ENCODE assay signal across 4 cellular contexts in the genomic region with DNA sequence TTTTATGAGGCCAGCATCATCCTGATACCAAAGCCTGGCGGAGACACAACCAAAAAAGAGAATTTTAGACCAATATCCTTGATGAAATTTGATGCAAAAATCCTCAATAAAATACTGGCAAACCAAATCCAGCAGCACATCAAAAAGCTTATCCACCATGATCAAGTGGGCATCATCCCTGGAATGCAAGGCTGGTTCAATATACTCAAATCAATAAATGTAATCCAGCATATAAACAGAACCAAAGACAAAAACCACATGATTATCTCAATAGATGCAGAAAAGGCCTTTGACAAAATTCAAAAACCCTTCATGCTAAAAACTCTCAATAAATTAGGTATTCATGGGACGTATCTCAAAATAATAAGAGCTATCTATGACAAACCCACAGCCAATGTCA. TPM values are rescaled to one million over a fixed set of nuclear protein-coding genes. Genes with fewer than 3 reads are reported as not detected.
"Had no signal": no experiment of that assay in that cellular context is flagged by ENCODE, and none has a peak within 500 bp of the region (broad histone marks: within the 10 kb centered on the region; RNA-seq: fewer than 3 reads in every experiment).

No MANE protein-coding gene starts in this region.

RNA-seq across cellular contexts. Expression of a gene that starts 48.2 kb away (rescaled TPM):
- total RNA-seq: HepG2, HT-29, HT1080, IMR-90 had no signal
- polyA plus RNA-seq: HepG2, IMR-90 had no signal
